15 cellular contexts compared by ENCODE assay signal in genomic region chr10:128930422-128930821, GRCh38.
A peak's percentile ranks its signal among the peaks of the same experiment; 100 is the strongest.
DNase-seq lines count a peak whose midpoint lies in the region; ATAC-seq and TF ChIP-seq lines count a peak whose summit lies in the region.
"Had no signal": no experiment of that assay in that cellular context is flagged by ENCODE, and none has a peak within 500 bp of the region (broad histone marks: within the 10 kb centered on the region; RNA-seq: fewer than 3 reads in every experiment).

No MANE protein-coding gene starts in this region.

- H3K27ac Mint-ChIP-seq in nephron = peak overlapping the region; percentile 86 to 97 (median 88)
- H3K27ac Mint-ChIP-seq in activated T-helper 2 cell treated with anti-CD3 and anti-CD28 coated beads, Interferon-gamma antibody, Interleukin-2, Interleukin-4, amounts not matched to agents 10 μg/mL and 5 μg/mL and 100 μg/mL, durations not matched to agents 14 hours and 24 hours and 36 hours = no peak overlapping the region
- H3K27ac Mint-ChIP-seq in T-helper 2 cell treated with Interferon-gamma antibody and Interleukin-4, amounts not matched to agents 5 μg/mL and 100 μg/mL, for 36 hours = no peak overlapping the region
- H3K27ac Mint-ChIP-seq: CD8-positive, alpha-beta memory T cell; H9 had no signal

- no peaks in the 10 kb centered on the region for H3K36me3 Mint-ChIP-seq in nephron (ENCODE audit: low read depth)
- H3K36me3 Mint-ChIP-seq in activated T-helper 2 cell treated with anti-CD3 and anti-CD28 coated beads, Interferon-gamma antibody, Interleukin-2, Interleukin-4, amounts not matched to agents 10 μg/mL and 5 μg/mL and 100 μg/mL, durations not matched to agents 14 hours and 24 hours and 36 hours (ENCODE audit: low read depth) = no peaks in the 10 kb centered on the region
- no peaks in the 10 kb centered on the region for H3K36me3 Mint-ChIP-seq in T-helper 2 cell treated with Interferon-gamma antibody and Interleukin-4, amounts not matched to agents 5 μg/mL and 100 μg/mL, for 36 hours (ENCODE audit: low read depth)
- H3K36me3 Mint-ChIP-seq: CD4-positive, CD25-positive, alpha-beta regulatory T cell; CD8-positive, alpha-beta memory T cell had no signal

- no peaks in the 10 kb centered on the region for H3K27me3 Mint-ChIP-seq in nephron (ENCODE audit: low read depth)
- peaks cover 8% of the 10 kb centered on the region for H3K27me3 Mint-ChIP-seq in activated T-helper 2 cell treated with anti-CD3 and anti-CD28 coated beads, Interferon-gamma antibody, Interleukin-2, Interleukin-4, amounts not matched to agents 10 μg/mL and 5 μg/mL and 100 μg/mL, durations not matched to agents 14 hours and 24 hours and 36 hours (ENCODE audit: low read depth)
- peaks cover 6% of the 10 kb centered on the region for H3K27me3 Mint-ChIP-seq in T-helper 2 cell treated with Interferon-gamma antibody and Interleukin-4, amounts not matched to agents 5 μg/mL and 100 μg/mL, for 36 hours (ENCODE audit: low read depth)
- H3K27me3 Mint-ChIP-seq: CD8-positive, alpha-beta memory T cell had no signal

- peak; percentile 52 for DNase-seq in NCI-H748 (lab: John Stamatoyannopoulos, UW; ENCODE audit: unreplicated experiment)
- DNase-seq in NCI-H748 treated with DMSO at 0.1 percent for 48 hours (lab: John Stamatoyannopoulos, UW) = peak; percentile 18
- DNase-seq in sciatic nerve (ENCODE audit: low spot score) = no peak
- DNase-seq in G401 (ENCODE audit: low spot score) = no peak
- DNase-seq in activated T-helper 2 cell treated with anti-CD3 and anti-CD28 coated beads, Interferon-gamma antibody, Interleukin-2, Interleukin-4, amounts not matched to agents 10 μg/mL and 5 μg/mL and 100 μg/mL, durations not matched to agents 14 hours and 24 hours and 36 hours (ENCODE audit: low spot score) = no peak
- DNase-seq in T-helper 2 cell treated with Interferon-gamma antibody and Interleukin-4, amounts not matched to agents 5 μg/mL and 100 μg/mL, for 36 hours (ENCODE audit: low spot score) = no peak
- DNase-seq: ACHN; BE2C; C1 segment of cervical spinal cord; CD4-positive, CD25-positive, alpha-beta regulatory T cell; CD8-positive, alpha-beta memory T cell; COR-L47; H9 had no signal

- TF ChIP-seq CTCF in nephron (IDR thresholded peaks at IDR 0.05; ENCODE audit: unreplicated experiment in 3 of 3) = no peak

- no peaks in the 10 kb centered on the region for H3K9me3 Mint-ChIP-seq in nephron
- no peaks in the 10 kb centered on the region for H3K9me3 Mint-ChIP-seq in activated T-helper 2 cell treated with anti-CD3 and anti-CD28 coated beads, Interferon-gamma antibody, Interleukin-2, Interleukin-4, amounts not matched to agents 10 μg/mL and 5 μg/mL and 100 μg/mL, durations not matched to agents 14 hours and 24 hours and 36 hours
- peaks cover 5% of the 10 kb centered on the region for H3K9me3 Mint-ChIP-seq in T-helper 2 cell treated with Interferon-gamma antibody and Interleukin-4, amounts not matched to agents 5 μg/mL and 100 μg/mL, for 36 hours
- H3K9me3 Mint-ChIP-seq: H9 had no signal

- H3K4me3 Mint-ChIP-seq in nephron = no peak overlapping the region
- H3K4me3 Mint-ChIP-seq in activated T-helper 2 cell treated with anti-CD3 and anti-CD28 coated beads, Interferon-gamma antibody, Interleukin-2, Interleukin-4, amounts not matched to agents 10 μg/mL and 5 μg/mL and 100 μg/mL, durations not matched to agents 14 hours and 24 hours and 36 hours (ENCODE audit: low read depth) = no peak overlapping the region
- no peak overlapping the region for H3K4me3 Mint-ChIP-seq in T-helper 2 cell treated with Interferon-gamma antibody and Interleukin-4, amounts not matched to agents 5 μg/mL and 100 μg/mL, for 36 hours
- H3K4me3 Mint-ChIP-seq: CD4-positive, CD25-positive, alpha-beta regulatory T cell; CD8-positive, alpha-beta memory T cell; H9 had no signal

- ATAC-seq in sciatic nerve = peak; percentile 23
- ATAC-seq: GM12878 had no signal

- intact Hi-C loops in sciatic nerve (cut with DNase I) = no loop called here
- intact Hi-C loops in activated T-helper 2 cell treated with anti-CD3 and anti-CD28 coated beads, Interferon-gamma antibody, Interleukin-2, Interleukin-4, amounts not matched to agents 10 μg/mL and 5 μg/mL and 100 μg/mL, durations not matched to agents 14 hours and 24 hours and 36 hours (cut with micrococcal nuclease) = no loop called here

- in situ Hi-C loops in G401 (cut with HindIII; ENCODE audit: low sequenced_read_pairs) = loop anchor here (5.0 kb wide), 1 partner anchor 52 kb away; no protein-coding TSS in a partner anchor

- H3K4me1 Mint-ChIP-seq in nephron = peaks cover 84% of the 10 kb centered on the region
- peaks cover 9% of the 10 kb centered on the region for H3K4me1 Mint-ChIP-seq in activated T-helper 2 cell treated with anti-CD3 and anti-CD28 coated beads, Interferon-gamma antibody, Interleukin-2, Interleukin-4, amounts not matched to agents 10 μg/mL and 5 μg/mL and 100 μg/mL, durations not matched to agents 14 hours and 24 hours and 36 hours (ENCODE audit: low read depth)
- peaks cover 12% of the 10 kb centered on the region for H3K4me1 Mint-ChIP-seq in T-helper 2 cell treated with Interferon-gamma antibody and Interleukin-4, amounts not matched to agents 5 μg/mL and 100 μg/mL, for 36 hours (ENCODE audit: low read depth)

Comparison
In these comparisons a context has a peak if more than half of its experiments do, and no peak if none do; other contexts are left out.
1. DNase-seq: peak in NCI-H748 (single experiment) and NCI-H748 treated with DMSO at 0.1 percent for 48 hours (single experiment); none in sciatic nerve (single experiment), G401 (single experiment), activated T-helper 2 cell treated with anti-CD3 and anti-CD28 coated beads, Interferon-gamma antibody, Interleukin-2, Interleukin-4, amounts not matched to agents 10 μg/mL and 5 μg/mL and 100 μg/mL, durations not matched to agents 14 hours and 24 hours and 36 hours (single experiment) and T-helper 2 cell treated with Interferon-gamma antibody and Interleukin-4, amounts not matched to agents 5 μg/mL and 100 μg/mL, for 36 hours (single experiment).
2. H3K27ac Mint-ChIP-seq: peak in nephron (3 of 3); none in activated T-helper 2 cell treated with anti-CD3 and anti-CD28 coated beads, Interferon-gamma antibody, Interleukin-2, Interleukin-4, amounts not matched to agents 10 μg/mL and 5 μg/mL and 100 μg/mL, durations not matched to agents 14 hours and 24 hours and 36 hours (single experiment) and T-helper 2 cell treated with Interferon-gamma antibody and Interleukin-4, amounts not matched to agents 5 μg/mL and 100 μg/mL, for 36 hours (single experiment).